ENCODE assay signal across 27 cellular contexts in genomic region chr2:36165132-36165531, GRCh38.
A peak's percentile ranks its signal among the peaks of the same experiment; 100 is the strongest.
DNase-seq lines count a peak whose midpoint lies in the region; ATAC-seq and TF ChIP-seq lines count a peak whose summit lies in the region.
"Had no signal": no experiment of that assay in that cellular context is flagged by ENCODE, and none has a peak within 500 bp of the region (broad histone marks: within the 10 kb centered on the region; RNA-seq: fewer than 3 reads in every experiment).

No MANE protein-coding gene starts in this region.

- peak; percentile 57 for ATAC-seq in GM19397 (IDR thresholded peaks at IDR 0.05; ENCODE audit: unreplicated experiment)
- peak; percentile 70 for ATAC-seq in HG02759 (IDR thresholded peaks at IDR 0.05; ENCODE audit: unreplicated experiment)
- peak; percentile 76 for ATAC-seq in HG03354 (IDR thresholded peaks at IDR 0.05; ENCODE audit: poor library complexity, severe bottlenecking, unreplicated experiment)
- ATAC-seq in GM21390 (IDR thresholded peaks at IDR 0.05; ENCODE audit: unreplicated experiment): no peak
- no peak for ATAC-seq in activated naive CD4-positive, alpha-beta T cell treated with anti-CD3 and anti-CD28 coated beads, Interleukin-2, amount 50 U/mL, for 72 hours
- ATAC-seq: activated CD8-positive, alpha-beta memory T cell treated with anti-CD3 and anti-CD28 coated beads, Interleukin-2, amount 10 ng/mL, durations not matched to agents 7 days and 5 days; stimulated activated naive CD8-positive, alpha-beta T cell treated with anti-CD3 and anti-CD28 coated beads, Interleukin-15, Interleukin-2, amounts not matched to agents 100 U/mL and 50 U/mL, for 24 hours had no signal

- H3K27ac Mint-ChIP-seq in activated naive CD4-positive, alpha-beta T cell treated with anti-CD3 and anti-CD28 coated beads, Interleukin-2, amount 50 U/mL, for 72 hours: no peak overlapping the region
- H3K27ac Mint-ChIP-seq: activated CD8-positive, alpha-beta memory T cell treated with anti-CD3 and anti-CD28 coated beads, Interleukin-2, amount 10 ng/mL, durations not matched to agents 7 days and 5 days; IgD-negative memory B cell had no signal

- no peak overlapping the region for H3K4me3 ChIP-seq in testis
- H3K4me3 ChIP-seq: adrenal gland, left ventricle myocardium inferior, right atrium auricular region, SJSA1 had no signal

- H3K4me1 ChIP-seq in testis: no peaks in the 10 kb centered on the region
- H3K4me1 ChIP-seq: adrenal gland, left ventricle myocardium inferior, right atrium auricular region, SJSA1 had no signal

- H3K9me3 ChIP-seq in testis: no peaks in the 10 kb centered on the region
- H3K9me3 ChIP-seq: adrenal gland, left ventricle myocardium inferior, right atrium auricular region, SJSA1 had no signal

- in situ Hi-C loops in Caki2 (cut with HindIII; ENCODE audit: low pct_unique_long_range_greater_than_20kb, low sequenced_read_pairs): no loop called here

- TF ChIP-seq CTCF in testis (IDR thresholded peaks at IDR 0.05): no peak

- 91 to 100% methylated on average over 4 of the region's 4 CpGs for WGBS in testis, 2 donors

- H3K9me3 Mint-ChIP-seq in activated naive CD4-positive, alpha-beta T cell treated with anti-CD3 and anti-CD28 coated beads, Interleukin-2, amount 50 U/mL, for 72 hours: no peaks in the 10 kb centered on the region
- H3K9me3 Mint-ChIP-seq: IgD-negative memory B cell had no signal

- H3K27ac ChIP-seq in testis: no peak overlapping the region
- H3K27ac ChIP-seq: adrenal gland, epithelial cell of prostate, left ventricle myocardium inferior, right atrium auricular region, SJSA1 had no signal

- no peak for TF ChIP-seq POLR2A in testis (IDR thresholded peaks at IDR 0.05)

- intact Hi-C loops in testis (cut with DNase I; ENCODE audit: low total_unique reads): no loop called here

- DNase-seq in Caki2 (ENCODE audit: low read depth): peak; percentile 14
- no peak for DNase-seq in testis
- DNase-seq in activated naive CD4-positive, alpha-beta T cell treated with anti-CD3 and anti-CD28 coated beads, Interleukin-2, amount 50 U/mL, for 72 hours (ENCODE audit: low spot score in 2 of 2): no peak
- DNase-seq in NCI-H1048 (lab: John Stamatoyannopoulos, UW): no peak
- DNase-seq: activated CD8-positive, alpha-beta memory T cell treated with anti-CD3 and anti-CD28 coated beads, Interleukin-2, amount 10 ng/mL, durations not matched to agents 7 days and 5 days; activated effector memory CD4-positive, alpha-beta T cell treated with Interleukin-2 at 50 U/mL for 16 hours; adrenal gland; C1 segment of cervical spinal cord; dermis blood vessel endothelial cell; DMS153; foreskin melanocyte; left ventricle myocardium inferior; MM.1S; NCI-H2081 treated with DMSO at 0.1 percent for 48 hours; NCI-H524 treated with DMSO at 0.1 percent for 48 hours; nucleus accumbens; stimulated activated naive CD8-positive, alpha-beta T cell treated with anti-CD3 and anti-CD28 coated beads, Interleukin-15, Interleukin-2, amounts not matched to agents 100 U/mL and 50 U/mL, for 24 hours; T-helper 9 cell; trophoblast cell had no signal

- no peaks in the 10 kb centered on the region for H3K27me3 ChIP-seq in testis
- H3K27me3 ChIP-seq: adrenal gland, right atrium auricular region had no signal

- H3K36me3 ChIP-seq in testis (ENCODE audit: low read depth, missing control alignments): no peaks in the 10 kb centered on the region
- H3K36me3 ChIP-seq: adrenal gland, left ventricle myocardium inferior, right atrium auricular region, SJSA1 had no signal

- H3K36me3 Mint-ChIP-seq in activated naive CD4-positive, alpha-beta T cell treated with anti-CD3 and anti-CD28 coated beads, Interleukin-2, amount 50 U/mL, for 72 hours: no peaks in the 10 kb centered on the region
- H3K36me3 Mint-ChIP-seq: activated CD8-positive, alpha-beta memory T cell treated with anti-CD3 and anti-CD28 coated beads, Interleukin-2, amount 10 ng/mL, durations not matched to agents 7 days and 5 days; IgD-negative memory B cell had no signal

Comparison
In these comparisons a context has a peak if more than half of its experiments do, and no peak if none do; other contexts are left out.
1. ATAC-seq: peak in GM19397 (single experiment), HG02759 (single experiment) and HG03354 (single experiment); none in GM21390 (single experiment) and activated naive CD4-positive, alpha-beta T cell treated with anti-CD3 and anti-CD28 coated beads, Interleukin-2, amount 50 U/mL, for 72 hours (0 of 2).